In the genomic region with DNA sequence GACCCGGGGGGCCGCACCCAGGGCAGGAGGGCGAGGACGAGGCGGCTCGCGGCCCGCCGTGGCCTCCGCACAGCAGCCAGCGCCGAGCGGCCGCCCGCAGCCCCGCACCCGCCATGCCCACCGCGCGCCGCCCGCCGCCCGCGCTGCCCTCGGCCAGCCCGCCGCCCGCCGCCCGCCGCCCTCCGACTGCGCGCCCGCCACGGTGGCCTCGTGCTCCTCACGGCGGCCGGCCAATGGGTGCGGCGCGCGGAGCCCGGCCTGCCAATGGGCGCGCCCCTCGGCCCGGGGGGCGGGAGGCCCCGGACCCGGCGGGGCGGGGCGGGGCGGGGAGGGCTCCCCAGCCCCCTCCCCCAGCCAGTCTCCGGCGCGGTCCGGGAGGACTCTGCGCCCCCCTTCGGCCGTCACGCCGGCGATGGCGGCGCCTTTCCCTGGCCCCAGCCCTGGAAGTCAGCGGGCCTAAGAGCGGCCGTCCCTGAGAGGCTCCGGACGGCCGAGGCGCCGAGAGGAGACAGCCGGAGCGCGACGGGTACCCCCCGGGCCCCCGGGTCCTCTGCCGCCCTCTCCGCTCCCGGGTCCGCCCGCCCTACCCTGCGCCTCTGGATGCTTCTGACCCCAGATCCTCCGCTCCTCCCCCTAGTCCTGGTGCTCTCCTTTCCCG, we compare ENCODE assay signal across 8 cellular contexts. TPM values are rescaled to one million over a fixed set of nuclear protein-coding genes. Genes with fewer than 3 reads are reported as not detected.
DNase-seq lines count a peak whose midpoint lies in the region; FAIRE-seq and TF ChIP-seq lines count a peak whose summit lies in the region.

A gene (minus strand): TSS at position 235 of the 658 bp plus-strand sequence. CDS start 120 bp downstream, at position 115.

- peak within 1 kb of the TSS; percentile 77 for H3K4me3 ChIP-seq in AG04449 (ENCODE audit: low read depth, low read length)
- peak within 1 kb of the TSS; percentile 72 to 78 for H3K4me3 ChIP-seq in tibial artery

- peaks cover 0 to 79% (median 70%) of the 10 kb centered on the region in 4 donors for H3K4me1 ChIP-seq in tibial artery

- H3K4me3 Mint-ChIP-seq in activated naive CD8-positive, alpha-beta T cell, result peak within 1 kb of the TSS; percentile 100
- H3K4me3 Mint-ChIP-seq in osteocyte (ENCODE audit: unreplicated experiment), result peak within 1 kb of the TSS; percentile 87

- H3K36me3 ChIP-seq in tibial artery, result peaks cover 0 to 3% (median 0%) of the 10 kb centered on the region in 3 donors

- peaks cover 6% of the 10 kb centered on the region for H3K36me3 Mint-ChIP-seq in activated naive CD8-positive, alpha-beta T cell
- peaks cover 11% of the 10 kb centered on the region for H3K36me3 Mint-ChIP-seq in osteocyte (ENCODE audit: unreplicated experiment)

- no peaks in the 10 kb centered on the region for H3K27me3 Mint-ChIP-seq in activated naive CD8-positive, alpha-beta T cell
- no peaks in the 10 kb centered on the region for H3K27me3 Mint-ChIP-seq in osteocyte (ENCODE audit: unreplicated experiment)

- TF ChIP-seq CTCF in AG04449 (IDR thresholded peaks at IDR 0.05; ENCODE audit: insufficient read depth, low read length, missing control alignments), result peak; percentile 35
- TF ChIP-seq CTCF in osteocyte (IDR thresholded peaks at IDR 0.05), result no peak
- no peak for TF ChIP-seq CTCF in tibial artery (IDR thresholded peaks at IDR 0.05)

- POLR2A ChIA-PET in AG04449 (lab: Yijun Ruan, JAX), result interaction anchor here (1.0 kb wide), 1 partner anchor 36 kb away, joined by 5 read pairs; no protein-coding TSS in a partner anchor

- no peaks in the 10 kb centered on the region for H3K27me3 ChIP-seq in tibial artery

- in situ Hi-C loops in SK-MEL-5 (cut with HindIII; ENCODE audit: low pct_unique_long_range_greater_than_20kb, low sequenced_read_pairs), result no loop called here

- H3K9me3 Mint-ChIP-seq in activated naive CD8-positive, alpha-beta T cell (ENCODE audit: low read depth), result no peaks in the 10 kb centered on the region
- H3K9me3 Mint-ChIP-seq in osteocyte (ENCODE audit: unreplicated experiment), result no peaks in the 10 kb centered on the region

- no peaks in the 10 kb centered on the region for H3K9me3 ChIP-seq in tibial artery

- peaks cover 31% of the 10 kb centered on the region for H3K4me1 Mint-ChIP-seq in activated naive CD8-positive, alpha-beta T cell (ENCODE audit: low read depth)
- peaks cover 41% of the 10 kb centered on the region for H3K4me1 Mint-ChIP-seq in osteocyte (ENCODE audit: unreplicated experiment)

- H3K27ac ChIP-seq in tibial artery, result peak within 1 kb of the TSS; percentile 83 to 92

- intact Hi-C loops in tibial artery (cut with DNase I; ENCODE audit: low total_unique reads), result loop anchor here (10.0 kb wide), 1 partner anchor 59 kb away; no protein-coding TSS in a partner anchor

- H3K27ac Mint-ChIP-seq in activated naive CD8-positive, alpha-beta T cell, result peak within 1 kb of the TSS; percentile 58
- H3K27ac Mint-ChIP-seq in osteocyte (ENCODE audit: unreplicated experiment), result peak within 1 kb of the TSS; percentile 81

- FAIRE-seq in GM18507 (lab: Jason Lieb, UNC) (no peak), HTR-8/SVneo (lab: Jason Lieb, UNC) (no peak)

- no peak for DNase-seq in AG04449 (ENCODE audit: low read depth, low spot score)
- DNase-seq in GM18507 (ENCODE audit: extremely low spot score, insufficient read length, low read depth), result peak; percentile 81
- DNase-seq in HTR-8/SVneo (ENCODE audit: insufficient read length, low spot score), result peak; percentile 81
- peak; percentile 69 for DNase-seq in SK-MEL-5 (ENCODE audit: low read depth, low spot score)
- peak; percentile 84 for DNase-seq in glomerular visceral epithelial cell (ENCODE audit: extremely low spot score)
- DNase-seq in osteocyte (ENCODE audit: extremely low spot score, unreplicated experiment), result peak; percentile 90
- peak in 1 of 2 donors; percentile 84 for DNase-seq in tibial artery

- CTCF ChIA-PET in AG04449 (lab: Yijun Ruan, JAX), result no interaction called here

RNA-seq across cellular contexts. Expression of the gene that starts here (rescaled TPM):
- 34.2 and 42.7 TPM in 2 replicates for total RNA-seq in SK-MEL-5 (2014; rRNA removed; shearing (Covaris generic))
- 102 and 109 TPM in 2 replicates for polyA plus RNA-seq in SK-MEL-5 (2015; cell fraction: cytosol; rRNA removed)
- polyA plus RNA-seq in SK-MEL-5 (2015; cell fraction: nucleus; rRNA removed), result 161 and 175 TPM in 2 replicates
- total RNA-seq in osteocyte, result 178 and 188 TPM in 2 replicates
